In genomic region chr5:43008369-43009158, GRCh38 we compare ENCODE assay signal across 1 cellular context.
TF ChIP-seq lines count a peak whose summit lies in the region.

No MANE protein-coding gene starts in this region.

TF ChIP-seq in A549, 52 proteins besides CTCF, POLR2A, EP300 and RAD21 (continued from another document):
- TF ChIP-seq REST (IDR thresholded peaks at IDR 0.05) = no peak
- no peak for TF ChIP-seq NR3C1 (IDR thresholded peaks at IDR 0.05)
- no peak for TF ChIP-seq ATOH8 (CRISPR knock-in tag; IDR thresholded peaks at IDR 0.05; ENCODE audit: low read depth)
- TF ChIP-seq RNF2 (IDR thresholded peaks at IDR 0.05; ENCODE audit: borderline replicate concordance, low read depth) = no peak
- TF ChIP-seq FOSL2 (IDR thresholded peaks at IDR 0.05) = no peak
- no peak for TF ChIP-seq FOSL2 (CRISPR knock-in tag; IDR thresholded peaks at IDR 0.05)
- TF ChIP-seq RARB (CRISPR knock-in tag; IDR thresholded peaks at IDR 0.05) = no peak
- peak; percentile 29; the same call in 1 of the 2 replicates for TF ChIP-seq TFCP2L1 (CRISPR knock-in tag; IDR thresholded peaks at IDR 0.05)
- no peak for TF ChIP-seq HEYL (CRISPR knock-in tag; IDR thresholded peaks at IDR 0.05)
- TF ChIP-seq CHD2 (IDR thresholded peaks at IDR 0.05; ENCODE audit: low read length, partially characterized antibody) = no peak
- no peak for TF ChIP-seq NPAS2 (CRISPR knock-in tag; IDR thresholded peaks at IDR 0.05; ENCODE audit: borderline replicate concordance)
- TF ChIP-seq EHF (CRISPR knock-in tag; IDR thresholded peaks at IDR 0.05) = no peak; the same call in 1 of the 2 replicates
- 0 out of 2 replicates have a peak, but pooled peaks have one; percentile 34 for TF ChIP-seq TP53 (CRISPR knock-in tag; IDR thresholded peaks at IDR 0.05)
- TF ChIP-seq ZC3H11A (IDR thresholded peaks at IDR 0.05) = no peak
- no peak for TF ChIP-seq HES2 (IDR thresholded peaks at IDR 0.05)
- no peak for TF ChIP-seq FOXS1 (CRISPR knock-in tag; IDR thresholded peaks at IDR 0.05)
- TF ChIP-seq NFE2L2 (conservative IDR thresholded peaks at IDR 0.05; ENCODE audit: low read length) = no peak
- TF ChIP-seq HOXB13 (CRISPR knock-in tag; IDR thresholded peaks at IDR 0.05; ENCODE audit: low read depth) = no peak
- TF ChIP-seq ZFP36 (IDR thresholded peaks at IDR 0.05; ENCODE audit: borderline replicate concordance, partially characterized antibody) = no peak
- no peak; the same call in none of the 2 replicates for TF ChIP-seq KDM1A (IDR thresholded peaks at IDR 0.05; ENCODE audit: low read depth)
- no peak for TF ChIP-seq HDAC2 (IDR thresholded peaks at IDR 0.05)
- peak; percentile 95 for TF ChIP-seq MAFK (IDR thresholded peaks at IDR 0.05; ENCODE audit: partially characterized antibody)
- TF ChIP-seq MYC (IDR thresholded peaks at IDR 0.05; ENCODE audit: borderline replicate concordance, low read length) = no peak
- no peak for TF ChIP-seq KDM5A (IDR thresholded peaks at IDR 0.05)
- peak; percentile 21 to 59; a peak in 3 of 4 replicates for TF ChIP-seq CEBPB (IDR thresholded peaks at IDR 0.05)
- no peak for TF ChIP-seq RFX5 (IDR thresholded peaks at IDR 0.05)
- TF ChIP-seq HOXB5 (CRISPR knock-in tag; IDR thresholded peaks at IDR 0.05) = no peak
- no peak for TF ChIP-seq ESRRA (IDR thresholded peaks at IDR 0.05; ENCODE audit: borderline replicate concordance, low read length)
- no peak for TF ChIP-seq ZNF302 (CRISPR knock-in tag; IDR thresholded peaks at IDR 0.05)
- TF ChIP-seq ZSCAN20 (CRISPR knock-in tag; IDR thresholded peaks at IDR 0.05) = no peak
- TF ChIP-seq CHD4 (IDR thresholded peaks at IDR 0.05; ENCODE audit: borderline replicate concordance) = peak; percentile 88; the same call in 1 of the 2 replicates
- no peak for TF ChIP-seq SREBF2 (IDR thresholded peaks at IDR 0.05)
- no peak for TF ChIP-seq BHLHE40 (IDR thresholded peaks at IDR 0.05; ENCODE audit: low read depth, low read length)
